Comparison of ENCODE assay signal across 1 cellular context in the genomic region with DNA sequence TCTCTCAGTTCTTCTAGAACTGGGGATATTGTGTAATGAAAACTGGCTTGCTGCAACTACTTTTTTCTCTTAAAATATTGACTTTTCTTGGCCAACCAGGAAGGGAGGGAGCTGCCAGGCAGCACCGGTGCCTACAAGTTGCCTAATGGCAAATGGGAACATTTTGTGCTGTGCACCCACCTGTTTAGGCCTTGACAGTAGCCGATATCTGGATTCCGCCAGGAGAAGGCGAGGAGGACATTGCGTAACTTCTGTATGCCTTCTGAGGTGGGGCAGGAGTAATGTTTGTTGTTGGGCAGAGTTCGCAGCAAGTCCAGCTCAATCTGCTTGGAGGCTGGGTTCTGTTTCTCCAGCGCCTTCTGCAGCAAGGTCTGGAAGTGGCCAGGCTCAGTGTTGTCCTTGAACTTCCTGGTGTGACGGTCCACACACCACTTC.
TF ChIP-seq lines count a peak whose summit lies in the region.

No MANE protein-coding gene starts in this region.

TF ChIP-seq in HepG2, 621 proteins besides CTCF, POLR2A, EP300 and RAD21 (continued from another document and continues in another):
- TF ChIP-seq, protein P1, sequence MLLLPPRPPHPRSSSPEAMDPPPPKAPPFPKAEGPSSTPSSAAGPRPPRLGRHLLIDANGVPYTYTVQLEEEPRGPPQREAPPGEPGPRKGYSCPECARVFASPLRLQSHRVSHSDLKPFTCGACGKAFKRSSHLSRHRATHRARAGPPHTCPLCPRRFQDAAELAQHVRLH (CRISPR knock-in tag; IDR thresholded peaks at IDR 0.05; ENCODE audit: borderline replicate concordance, low read depth) = no peak; the same call in 1 of the 2 replicates
- TF ChIP-seq, protein P2, sequence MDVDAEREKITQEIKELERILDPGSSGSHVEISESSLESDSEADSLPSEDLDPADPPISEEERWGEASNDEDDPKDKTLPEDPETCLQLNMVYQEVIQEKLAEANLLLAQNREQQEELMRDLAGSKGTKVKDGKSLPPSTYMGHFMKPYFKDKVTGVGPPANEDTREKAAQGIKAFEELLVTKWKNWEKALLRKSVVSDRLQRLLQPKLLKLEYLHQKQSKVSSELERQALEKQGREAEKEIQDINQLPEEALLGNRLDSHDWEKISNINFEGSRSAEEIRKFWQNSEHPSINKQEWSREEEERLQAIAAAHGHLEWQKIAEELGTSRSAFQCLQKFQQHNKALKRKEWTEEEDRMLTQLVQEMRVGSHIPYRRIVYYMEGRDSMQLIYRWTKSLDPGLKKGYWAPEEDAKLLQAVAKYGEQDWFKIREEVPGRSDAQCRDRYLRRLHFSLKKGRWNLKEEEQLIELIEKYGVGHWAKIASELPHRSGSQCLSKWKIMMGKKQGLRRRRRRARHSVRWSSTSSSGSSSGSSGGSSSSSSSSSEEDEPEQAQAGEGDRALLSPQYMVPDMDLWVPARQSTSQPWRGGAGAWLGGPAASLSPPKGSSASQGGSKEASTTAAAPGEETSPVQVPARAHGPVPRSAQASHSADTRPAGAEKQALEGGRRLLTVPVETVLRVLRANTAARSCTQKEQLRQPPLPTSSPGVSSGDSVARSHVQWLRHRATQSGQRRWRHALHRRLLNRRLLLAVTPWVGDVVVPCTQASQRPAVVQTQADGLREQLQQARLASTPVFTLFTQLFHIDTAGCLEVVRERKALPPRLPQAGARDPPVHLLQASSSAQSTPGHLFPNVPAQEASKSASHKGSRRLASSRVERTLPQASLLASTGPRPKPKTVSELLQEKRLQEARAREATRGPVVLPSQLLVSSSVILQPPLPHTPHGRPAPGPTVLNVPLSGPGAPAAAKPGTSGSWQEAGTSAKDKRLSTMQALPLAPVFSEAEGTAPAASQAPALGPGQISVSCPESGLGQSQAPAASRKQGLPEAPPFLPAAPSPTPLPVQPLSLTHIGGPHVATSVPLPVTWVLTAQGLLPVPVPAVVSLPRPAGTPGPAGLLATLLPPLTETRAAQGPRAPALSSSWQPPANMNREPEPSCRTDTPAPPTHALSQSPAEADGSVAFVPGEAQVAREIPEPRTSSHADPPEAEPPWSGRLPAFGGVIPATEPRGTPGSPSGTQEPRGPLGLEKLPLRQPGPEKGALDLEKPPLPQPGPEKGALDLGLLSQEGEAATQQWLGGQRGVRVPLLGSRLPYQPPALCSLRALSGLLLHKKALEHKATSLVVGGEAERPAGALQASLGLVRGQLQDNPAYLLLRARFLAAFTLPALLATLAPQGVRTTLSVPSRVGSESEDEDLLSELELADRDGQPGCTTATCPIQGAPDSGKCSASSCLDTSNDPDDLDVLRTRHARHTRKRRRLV (CRISPR knock-in tag; IDR thresholded peaks at IDR 0.05) = no peak
- TF ChIP-seq, protein P3, sequence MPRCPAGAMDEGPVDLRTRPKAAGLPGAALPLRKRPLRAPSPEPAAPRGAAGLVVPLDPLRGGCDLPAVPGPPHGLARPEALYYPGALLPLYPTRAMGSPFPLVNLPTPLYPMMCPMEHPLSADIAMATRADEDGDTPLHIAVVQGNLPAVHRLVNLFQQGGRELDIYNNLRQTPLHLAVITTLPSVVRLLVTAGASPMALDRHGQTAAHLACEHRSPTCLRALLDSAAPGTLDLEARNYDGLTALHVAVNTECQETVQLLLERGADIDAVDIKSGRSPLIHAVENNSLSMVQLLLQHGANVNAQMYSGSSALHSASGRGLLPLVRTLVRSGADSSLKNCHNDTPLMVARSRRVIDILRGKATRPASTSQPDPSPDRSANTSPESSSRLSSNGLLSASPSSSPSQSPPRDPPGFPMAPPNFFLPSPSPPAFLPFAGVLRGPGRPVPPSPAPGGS (CRISPR knock-in tag; IDR thresholded peaks at IDR 0.05) = no peak
- TF ChIP-seq, protein P4, sequence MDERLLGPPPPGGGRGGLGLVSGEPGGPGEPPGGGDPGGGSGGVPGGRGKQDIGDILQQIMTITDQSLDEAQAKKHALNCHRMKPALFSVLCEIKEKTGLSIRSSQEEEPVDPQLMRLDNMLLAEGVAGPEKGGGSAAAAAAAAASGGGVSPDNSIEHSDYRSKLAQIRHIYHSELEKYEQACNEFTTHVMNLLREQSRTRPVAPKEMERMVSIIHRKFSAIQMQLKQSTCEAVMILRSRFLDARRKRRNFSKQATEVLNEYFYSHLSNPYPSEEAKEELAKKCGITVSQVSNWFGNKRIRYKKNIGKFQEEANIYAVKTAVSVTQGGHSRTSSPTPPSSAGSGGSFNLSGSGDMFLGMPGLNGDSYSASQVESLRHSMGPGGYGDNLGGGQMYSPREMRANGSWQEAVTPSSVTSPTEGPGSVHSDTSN (CRISPR knock-in tag; IDR thresholded peaks at IDR 0.05) = no peak
- TF ChIP-seq ZNF253 (CRISPR knock-in tag; IDR thresholded peaks at IDR 0.05; ENCODE audit: borderline replicate concordance) (no peak), RXRB (CRISPR knock-in tag; IDR thresholded peaks at IDR 0.05; ENCODE audit: borderline replicate concordance) (peak; percentile 50; the same call in 1 of the 2 replicates), KLF9 (CRISPR knock-in tag; IDR thresholded peaks at IDR 0.05; ENCODE audit: low read depth) (no peak), HDAC2 (CRISPR knock-in tag; IDR thresholded peaks at IDR 0.05) (peak; percentile 79), ZNF234 (CRISPR knock-in tag; conservative IDR thresholded peaks at IDR 0.05) (no peak), ZNF343 (CRISPR knock-in tag; IDR thresholded peaks at IDR 0.05) (no peak), TEAD3 (CRISPR knock-in tag; optimal IDR thresholded peaks at IDR 0.05; ENCODE audit: borderline replicate concordance) (peak; percentile 71), ZNF383 (CRISPR knock-in tag; IDR thresholded peaks at IDR 0.05; ENCODE audit: borderline replicate concordance) (no peak), FOXK1 (CRISPR knock-in tag; IDR thresholded peaks at IDR 0.05; ENCODE audit: borderline replicate concordance, low read depth) (no peak), ZNF367 (CRISPR knock-in tag; IDR thresholded peaks at IDR 0.05; ENCODE audit: borderline replicate concordance) (no peak), CEBPB (IDR thresholded peaks at IDR 0.05; ENCODE audit: borderline replicate concordance, low read depth, low read length) (peak; percentile 98), THYN1 (CRISPR knock-in tag; IDR thresholded peaks at IDR 0.05; ENCODE audit: borderline replicate concordance, low read depth) (0 out of 2 replicates have a peak, but pooled peaks have one; percentile 69), NAIF1 (CRISPR knock-in tag; IDR thresholded peaks at IDR 0.05; ENCODE audit: borderline replicate concordance) (no peak)
- TF ChIP-seq, protein P5, sequence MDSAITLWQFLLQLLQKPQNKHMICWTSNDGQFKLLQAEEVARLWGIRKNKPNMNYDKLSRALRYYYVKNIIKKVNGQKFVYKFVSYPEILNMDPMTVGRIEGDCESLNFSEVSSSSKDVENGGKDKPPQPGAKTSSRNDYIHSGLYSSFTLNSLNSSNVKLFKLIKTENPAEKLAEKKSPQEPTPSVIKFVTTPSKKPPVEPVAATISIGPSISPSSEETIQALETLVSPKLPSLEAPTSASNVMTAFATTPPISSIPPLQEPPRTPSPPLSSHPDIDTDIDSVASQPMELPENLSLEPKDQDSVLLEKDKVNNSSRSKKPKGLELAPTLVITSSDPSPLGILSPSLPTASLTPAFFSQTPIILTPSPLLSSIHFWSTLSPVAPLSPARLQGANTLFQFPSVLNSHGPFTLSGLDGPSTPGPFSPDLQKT (CRISPR knock-in tag; IDR thresholded peaks at IDR 0.05; ENCODE audit: borderline replicate concordance) = no peak
- TF ChIP-seq, protein P6, sequence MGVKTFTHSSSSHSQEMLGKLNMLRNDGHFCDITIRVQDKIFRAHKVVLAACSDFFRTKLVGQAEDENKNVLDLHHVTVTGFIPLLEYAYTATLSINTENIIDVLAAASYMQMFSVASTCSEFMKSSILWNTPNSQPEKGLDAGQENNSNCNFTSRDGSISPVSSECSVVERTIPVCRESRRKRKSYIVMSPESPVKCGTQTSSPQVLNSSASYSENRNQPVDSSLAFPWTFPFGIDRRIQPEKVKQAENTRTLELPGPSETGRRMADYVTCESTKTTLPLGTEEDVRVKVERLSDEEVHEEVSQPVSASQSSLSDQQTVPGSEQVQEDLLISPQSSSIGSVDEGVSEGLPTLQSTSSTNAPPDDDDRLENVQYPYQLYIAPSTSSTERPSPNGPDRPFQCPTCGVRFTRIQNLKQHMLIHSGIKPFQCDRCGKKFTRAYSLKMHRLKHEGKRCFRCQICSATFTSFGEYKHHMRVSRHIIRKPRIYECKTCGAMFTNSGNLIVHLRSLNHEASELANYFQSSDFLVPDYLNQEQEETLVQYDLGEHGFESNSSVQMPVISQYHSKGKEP (CRISPR knock-in tag; IDR thresholded peaks at IDR 0.05) = no peak
- TF ChIP-seq, protein P7, sequence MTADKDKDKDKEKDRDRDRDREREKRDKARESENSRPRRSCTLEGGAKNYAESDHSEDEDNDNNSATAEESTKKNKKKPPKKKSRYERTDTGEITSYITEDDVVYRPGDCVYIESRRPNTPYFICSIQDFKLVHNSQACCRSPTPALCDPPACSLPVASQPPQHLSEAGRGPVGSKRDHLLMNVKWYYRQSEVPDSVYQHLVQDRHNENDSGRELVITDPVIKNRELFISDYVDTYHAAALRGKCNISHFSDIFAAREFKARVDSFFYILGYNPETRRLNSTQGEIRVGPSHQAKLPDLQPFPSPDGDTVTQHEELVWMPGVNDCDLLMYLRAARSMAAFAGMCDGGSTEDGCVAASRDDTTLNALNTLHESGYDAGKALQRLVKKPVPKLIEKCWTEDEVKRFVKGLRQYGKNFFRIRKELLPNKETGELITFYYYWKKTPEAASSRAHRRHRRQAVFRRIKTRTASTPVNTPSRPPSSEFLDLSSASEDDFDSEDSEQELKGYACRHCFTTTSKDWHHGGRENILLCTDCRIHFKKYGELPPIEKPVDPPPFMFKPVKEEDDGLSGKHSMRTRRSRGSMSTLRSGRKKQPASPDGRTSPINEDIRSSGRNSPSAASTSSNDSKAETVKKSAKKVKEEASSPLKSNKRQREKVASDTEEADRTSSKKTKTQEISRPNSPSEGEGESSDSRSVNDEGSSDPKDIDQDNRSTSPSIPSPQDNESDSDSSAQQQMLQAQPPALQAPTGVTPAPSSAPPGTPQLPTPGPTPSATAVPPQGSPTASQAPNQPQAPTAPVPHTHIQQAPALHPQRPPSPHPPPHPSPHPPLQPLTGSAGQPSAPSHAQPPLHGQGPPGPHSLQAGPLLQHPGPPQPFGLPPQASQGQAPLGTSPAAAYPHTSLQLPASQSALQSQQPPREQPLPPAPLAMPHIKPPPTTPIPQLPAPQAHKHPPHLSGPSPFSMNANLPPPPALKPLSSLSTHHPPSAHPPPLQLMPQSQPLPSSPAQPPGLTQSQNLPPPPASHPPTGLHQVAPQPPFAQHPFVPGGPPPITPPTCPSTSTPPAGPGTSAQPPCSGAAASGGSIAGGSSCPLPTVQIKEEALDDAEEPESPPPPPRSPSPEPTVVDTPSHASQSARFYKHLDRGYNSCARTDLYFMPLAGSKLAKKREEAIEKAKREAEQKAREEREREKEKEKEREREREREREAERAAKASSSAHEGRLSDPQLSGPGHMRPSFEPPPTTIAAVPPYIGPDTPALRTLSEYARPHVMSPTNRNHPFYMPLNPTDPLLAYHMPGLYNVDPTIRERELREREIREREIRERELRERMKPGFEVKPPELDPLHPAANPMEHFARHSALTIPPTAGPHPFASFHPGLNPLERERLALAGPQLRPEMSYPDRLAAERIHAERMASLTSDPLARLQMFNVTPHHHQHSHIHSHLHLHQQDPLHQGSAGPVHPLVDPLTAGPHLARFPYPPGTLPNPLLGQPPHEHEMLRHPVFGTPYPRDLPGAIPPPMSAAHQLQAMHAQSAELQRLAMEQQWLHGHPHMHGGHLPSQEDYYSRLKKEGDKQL (CRISPR knock-in tag; IDR thresholded peaks at IDR 0.05; ENCODE audit: low read depth) = 0 out of 2 replicates have a peak, but pooled peaks have one; percentile 40
- TF ChIP-seq, protein P8, sequence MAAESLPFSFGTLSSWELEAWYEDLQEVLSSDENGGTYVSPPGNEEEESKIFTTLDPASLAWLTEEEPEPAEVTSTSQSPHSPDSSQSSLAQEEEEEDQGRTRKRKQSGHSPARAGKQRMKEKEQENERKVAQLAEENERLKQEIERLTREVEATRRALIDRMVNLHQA (CRISPR knock-in tag; IDR thresholded peaks at IDR 0.05) = no peak
- TF ChIP-seq, protein P9, sequence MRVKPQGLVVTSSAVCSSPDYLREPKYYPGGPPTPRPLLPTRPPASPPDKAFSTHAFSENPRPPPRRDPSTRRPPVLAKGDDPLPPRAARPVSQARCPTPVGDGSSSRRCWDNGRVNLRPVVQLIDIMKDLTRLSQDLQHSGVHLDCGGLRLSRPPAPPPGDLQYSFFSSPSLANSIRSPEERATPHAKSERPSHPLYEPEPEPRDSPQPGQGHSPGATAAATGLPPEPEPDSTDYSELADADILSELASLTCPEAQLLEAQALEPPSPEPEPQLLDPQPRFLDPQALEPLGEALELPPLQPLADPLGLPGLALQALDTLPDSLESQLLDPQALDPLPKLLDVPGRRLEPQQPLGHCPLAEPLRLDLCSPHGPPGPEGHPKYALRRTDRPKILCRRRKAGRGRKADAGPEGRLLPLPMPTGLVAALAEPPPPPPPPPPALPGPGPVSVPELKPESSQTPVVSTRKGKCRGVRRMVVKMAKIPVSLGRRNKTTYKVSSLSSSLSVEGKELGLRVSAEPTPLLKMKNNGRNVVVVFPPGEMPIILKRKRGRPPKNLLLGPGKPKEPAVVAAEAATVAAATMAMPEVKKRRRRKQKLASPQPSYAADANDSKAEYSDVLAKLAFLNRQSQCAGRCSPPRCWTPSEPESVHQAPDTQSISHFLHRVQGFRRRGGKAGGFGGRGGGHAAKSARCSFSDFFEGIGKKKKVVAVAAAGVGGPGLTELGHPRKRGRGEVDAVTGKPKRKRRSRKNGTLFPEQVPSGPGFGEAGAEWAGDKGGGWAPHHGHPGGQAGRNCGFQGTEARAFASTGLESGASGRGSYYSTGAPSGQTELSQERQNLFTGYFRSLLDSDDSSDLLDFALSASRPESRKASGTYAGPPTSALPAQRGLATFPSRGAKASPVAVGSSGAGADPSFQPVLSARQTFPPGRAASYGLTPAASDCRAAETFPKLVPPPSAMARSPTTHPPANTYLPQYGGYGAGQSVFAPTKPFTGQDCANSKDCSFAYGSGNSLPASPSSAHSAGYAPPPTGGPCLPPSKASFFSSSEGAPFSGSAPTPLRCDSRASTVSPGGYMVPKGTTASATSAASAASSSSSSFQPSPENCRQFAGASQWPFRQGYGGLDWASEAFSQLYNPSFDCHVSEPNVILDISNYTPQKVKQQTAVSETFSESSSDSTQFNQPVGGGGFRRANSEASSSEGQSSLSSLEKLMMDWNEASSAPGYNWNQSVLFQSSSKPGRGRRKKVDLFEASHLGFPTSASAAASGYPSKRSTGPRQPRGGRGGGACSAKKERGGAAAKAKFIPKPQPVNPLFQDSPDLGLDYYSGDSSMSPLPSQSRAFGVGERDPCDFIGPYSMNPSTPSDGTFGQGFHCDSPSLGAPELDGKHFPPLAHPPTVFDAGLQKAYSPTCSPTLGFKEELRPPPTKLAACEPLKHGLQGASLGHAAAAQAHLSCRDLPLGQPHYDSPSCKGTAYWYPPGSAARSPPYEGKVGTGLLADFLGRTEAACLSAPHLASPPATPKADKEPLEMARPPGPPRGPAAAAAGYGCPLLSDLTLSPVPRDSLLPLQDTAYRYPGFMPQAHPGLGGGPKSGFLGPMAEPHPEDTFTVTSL (CRISPR knock-in tag; IDR thresholded peaks at IDR 0.05; ENCODE audit: borderline replicate concordance) = 0 out of 2 replicates have a peak, but pooled peaks have one; percentile 48
- TF ChIP-seq, protein P10, sequence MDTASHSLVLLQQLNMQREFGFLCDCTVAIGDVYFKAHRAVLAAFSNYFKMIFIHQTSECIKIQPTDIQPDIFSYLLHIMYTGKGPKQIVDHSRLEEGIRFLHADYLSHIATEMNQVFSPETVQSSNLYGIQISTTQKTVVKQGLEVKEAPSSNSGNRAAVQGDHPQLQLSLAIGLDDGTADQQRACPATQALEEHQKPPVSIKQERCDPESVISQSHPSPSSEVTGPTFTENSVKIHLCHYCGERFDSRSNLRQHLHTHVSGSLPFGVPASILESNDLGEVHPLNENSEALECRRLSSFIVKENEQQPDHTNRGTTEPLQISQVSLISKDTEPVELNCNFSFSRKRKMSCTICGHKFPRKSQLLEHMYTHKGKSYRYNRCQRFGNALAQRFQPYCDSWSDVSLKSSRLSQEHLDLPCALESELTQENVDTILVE (CRISPR knock-in tag; IDR thresholded peaks at IDR 0.05) = no peak
- TF ChIP-seq, protein P11, sequence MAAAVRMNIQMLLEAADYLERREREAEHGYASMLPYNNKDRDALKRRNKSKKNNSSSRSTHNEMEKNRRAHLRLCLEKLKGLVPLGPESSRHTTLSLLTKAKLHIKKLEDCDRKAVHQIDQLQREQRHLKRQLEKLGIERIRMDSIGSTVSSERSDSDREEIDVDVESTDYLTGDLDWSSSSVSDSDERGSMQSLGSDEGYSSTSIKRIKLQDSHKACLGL (CRISPR knock-in tag; IDR thresholded peaks at IDR 0.05) = no peak; the same call in 1 of the 2 replicates
